Comparison of ENCODE assay signal across 11 cellular contexts in genomic region chr17:81329927-81330883, GRCh38. TPM values are rescaled to one million over a fixed set of nuclear protein-coding genes. Genes with fewer than 3 reads are reported as not detected.
DNase-seq lines count a peak whose midpoint lies in the region; ATAC-seq and TF ChIP-seq lines count a peak whose summit lies in the region.
"Had no signal": no experiment of that assay in that cellular context is flagged by ENCODE, and none has a peak within 500 bp of the region (broad histone marks: within the 10 kb centered on the region; RNA-seq: fewer than 3 reads in every experiment).

No MANE protein-coding gene starts in this region.

- no peak overlapping the region for H2BK5ac ChIP-seq in H9 (ENCODE audit: insufficient read length, low read length)

- no peak overlapping the region for H3K56ac ChIP-seq in H9 (ENCODE audit: insufficient read length, low read depth, low read length)

- no peak overlapping the region for H3K4me3 Mint-ChIP-seq in H9
- H3K4me3 Mint-ChIP-seq: T-helper 1 cell treated with Interleukin-12 subunit alpha and Interleukin-12 subunit beta and Interleukin-4 antibody, amounts not matched to agents 30 μg/mL and 1 μg/mL, for 36 hours had no signal

- H4K20me1 ChIP-seq in H9 (ENCODE audit: control insufficient read depth, insufficient read depth, insufficient read length) = no peaks in the 10 kb centered on the region

- no peak overlapping the region for H3K14ac ChIP-seq in H9 (ENCODE audit: insufficient read depth, low read length)

- peak overlapping the region in 1 of 3 experiments; percentile 5; a peak in 1 of 7 replicates for H3K27ac Mint-ChIP-seq in H9
- H3K27ac Mint-ChIP-seq: T-helper 1 cell treated with Interleukin-12 subunit alpha and Interleukin-12 subunit beta and Interleukin-4 antibody, amounts not matched to agents 30 μg/mL and 1 μg/mL, for 36 hours had no signal

- H2BK20ac ChIP-seq in H9 (ENCODE audit: low read depth, low read length, poor library complexity, severe bottlenecking) = no peak overlapping the region

- intact Hi-C loops in heart right ventricle (cut with DNase I) = no loop called here
- intact Hi-C loops in sigmoid colon (cut with DNase I) = no loop called here

- no peak overlapping the region for H2BK15ac ChIP-seq in H9 (ENCODE audit: low read depth, low read length)

- H2BK12ac ChIP-seq in H9 (ENCODE audit: insufficient read length, low read depth, low read length) = no peak overlapping the region

- no peak overlapping the region for H2AFZ ChIP-seq in H9 (ENCODE audit: low read length)

- no peaks in the 10 kb centered on the region for H3K79me1 ChIP-seq in H9 (ENCODE audit: insufficient read depth, low read depth, low read length, poor library complexity, severe bottlenecking)

- peaks cover 16% of the 10 kb centered on the region for H3K27me3 Mint-ChIP-seq in H9 (ENCODE audit: low read depth)

- no peak overlapping the region for H3K4me2 ChIP-seq in H9 (ENCODE audit: insufficient read depth, insufficient read length, low read length)

- H3K9ac ChIP-seq in H9 (ENCODE audit: extremely low read depth, insufficient read length, low read length) = no peak overlapping the region

- H3K4me3 ChIP-seq in Peyer's patch (peak overlapping the region in 2 of 4 donors; percentile 39), heart right ventricle (no peak overlapping the region), sigmoid colon (no peak overlapping the region)

- DNase-seq in H9 (peak; percentile 81), Peyer's patch (peak in 2 of 3 donors; percentile 79 to 84), heart right ventricle (no peak), sigmoid colon (no peak), NCI-H1930 (lab: John Stamatoyannopoulos, UW) (no peak), DMS153 (lab: John Stamatoyannopoulos, UW) (no peak), NCI-H1694 treated with DMSO at 0.1 percent for 48 hours (lab: John Stamatoyannopoulos, UW) (no peak), cerebellum (ENCODE audit: low spot score) (no peak)
- DNase-seq: activated naive CD4-positive, alpha-beta T cell treated with anti-CD3 and anti-CD28 coated beads, Interleukin-2, amount 50 U/mL, for 16 hours; Karpas-422 had no signal

- WGBS in H9 (ENCODE audit: extremely low coverage, insufficient read length, low lambda C conversion rate) = no CpG with 5 or more reads among the region's 23 CpGs
- WGBS in heart right ventricle, 2 donors = 85 to 89% methylated on average over 23 of the region's 23 CpGs
- 38 to 70% methylated on average over 23 of the region's 23 CpGs for WGBS in sigmoid colon, 2 donors

- no peaks in the 10 kb centered on the region; a peak in 1 of 5 replicates for H3K9me3 Mint-ChIP-seq in H9
- H3K9me3 Mint-ChIP-seq: T-helper 1 cell treated with Interleukin-12 subunit alpha and Interleukin-12 subunit beta and Interleukin-4 antibody, amounts not matched to agents 30 μg/mL and 1 μg/mL, for 36 hours had no signal

- H3K4ac ChIP-seq in H9 (ENCODE audit: low read depth, low read length) = no peak overlapping the region

- no peaks in the 10 kb centered on the region for H3K36me3 Mint-ChIP-seq in H9 (ENCODE audit: insufficient read depth in 1 of 3, low read depth in 3 of 3)

- no peak overlapping the region for H3K18ac ChIP-seq in H9 (ENCODE audit: insufficient read length, low read depth, low read length)

- no peak overlapping the region for H3K23ac ChIP-seq in H9 (ENCODE audit: insufficient read length, low read depth, low read length)

- H3K79me2 ChIP-seq in H9 (ENCODE audit: insufficient read depth, low read length) = no peaks in the 10 kb centered on the region

- TF ChIP-seq POLR2A in Peyer's patch (IDR thresholded peaks at IDR 0.05) = peak; percentile 22 to 60
- TF ChIP-seq POLR2A in sigmoid colon (IDR thresholded peaks at IDR 0.05) = no peak

- H3K9me3 ChIP-seq in H9 (ENCODE audit: control insufficient read depth, low read depth, low read length) = no peaks in the 10 kb centered on the region
- H3K9me3 ChIP-seq in Peyer's patch = no peaks in the 10 kb centered on the region
- H3K9me3 ChIP-seq in heart right ventricle = no peaks in the 10 kb centered on the region
- H3K9me3 ChIP-seq in sigmoid colon = no peaks in the 10 kb centered on the region

- H3K4me1 Mint-ChIP-seq in H9 = peaks cover 20 to 44% of the 10 kb centered on the region in 2 experiments

- no peaks in the 10 kb centered on the region for H3K4me1 ChIP-seq in H9 (ENCODE audit: insufficient read depth, low read length)
- peaks cover 0 to 51% (median 10%) of the 10 kb centered on the region in 4 donors for H3K4me1 ChIP-seq in Peyer's patch
- H3K4me1 ChIP-seq in heart right ventricle = peaks cover 16 to 51% (median 35%) of the 10 kb centered on the region in 9 donors
- peaks cover 0 to 39% (median 33%) of the 10 kb centered on the region in 4 donors for H3K4me1 ChIP-seq in sigmoid colon

- no peak for TF ChIP-seq EP300 in sigmoid colon (IDR thresholded peaks at IDR 0.05)

- H4K5ac ChIP-seq in H9 (ENCODE audit: insufficient read length, low read depth, low read length) = no peak overlapping the region

- no peaks in the 10 kb centered on the region for H3K23me2 ChIP-seq in H9 (ENCODE audit: insufficient read length, low read depth, low read length, poor library complexity, severe bottlenecking)

- H3T11ph ChIP-seq in H9 (ENCODE audit: low read length) = no peak overlapping the region

- no peak overlapping the region for H4K8ac ChIP-seq in H9 (replicated peaks; ENCODE audit: insufficient read length, low read depth, low read length)

- no peak overlapping the region for H2AK5ac ChIP-seq in H9 (ENCODE audit: insufficient read length, low read length)

- ATAC-seq in heart right ventricle = no peak

- no peak overlapping the region for H3K27ac ChIP-seq in H9 (ENCODE audit: insufficient read length, low read depth, low read length)
- peak overlapping the region; percentile 55 to 99 (median 84) for H3K27ac ChIP-seq in Peyer's patch
- H3K27ac ChIP-seq in heart right ventricle = peak overlapping the region in 8 of 10 donors; percentile 9 to 83 (median 68)
- H3K27ac ChIP-seq in sigmoid colon = peak overlapping the region; percentile 78 to 89 (median 82)

- H2BK120ac ChIP-seq in H9 (ENCODE audit: low read depth, low read length, poor library complexity, severe bottlenecking) = no peak overlapping the region

- H3K27me3 ChIP-seq in H9 (ENCODE audit: insufficient read depth, low read length) (no peaks in the 10 kb centered on the region), Peyer's patch (no peaks in the 10 kb centered on the region), heart right ventricle (no peaks in the 10 kb centered on the region), sigmoid colon (no peaks in the 10 kb centered on the region)

- H3K36me3 ChIP-seq in Peyer's patch (no peaks in the 10 kb centered on the region), heart right ventricle (no peaks in the 10 kb centered on the region), sigmoid colon (no peaks in the 10 kb centered on the region)

- H4K91ac ChIP-seq in H9 (ENCODE audit: insufficient read length, low read depth, low read length) = no peak overlapping the region

- 0 out of 3 replicates have a peak, but pooled peaks have one; percentile 14 for TF ChIP-seq CTCF in H9 (conservative IDR thresholded peaks at IDR 0.05)
- TF ChIP-seq CTCF in Peyer's patch (IDR thresholded peaks at IDR 0.05) = peak in 2 of 6 experiments; percentile 7 to 22
- TF ChIP-seq CTCF in heart right ventricle (IDR thresholded peaks at IDR 0.05) = no peak
- no peak for TF ChIP-seq CTCF in sigmoid colon (IDR thresholded peaks at IDR 0.05)

RNA-seq across cellular contexts. Expression of gene SLC38A10, which starts 35.1 kb away (rescaled TPM):
- total RNA-seq in H9 (2021) (43.2 and 43.8 TPM in 2 replicates), Peyer's patch (100 to 1,000 TPM; 126 to 206 (median 169) TPM), heart right ventricle (10 to 100 TPM; 27.8 to 50.0 (median 37.9) TPM), sigmoid colon (10 to 100 TPM; 32.1 to 54.8 (median 42.3) TPM), cerebellum (20.4 TPM)
- polyA plus RNA-seq in heart right ventricle (10 to 100 TPM; 56.0 to 56.2 TPM), sigmoid colon (10 to 100 TPM in 2 of 3 donors, 1 to 10 TPM in 1; 7.8 to 88.7 (median 14.1) TPM)

Comparison
In these comparisons a context has a peak if more than half of its experiments do, and no peak if none do; other contexts are left out.
1. DNase-seq: peak in H9 (single experiment) and Peyer's patch (2 of 3); none in heart right ventricle (0 of 2), sigmoid colon (single experiment), NCI-H1930 (0 of 2), DMS153 (single experiment), NCI-H1694 treated with DMSO at 0.1 percent for 48 hours (single experiment) and cerebellum (single experiment).
2. POLR2A ChIP-seq: peak in Peyer's patch (2 of 2); none in sigmoid colon (0 of 2).